Comparison of ENCODE assay signal across 8 cellular contexts in the genomic region with DNA sequence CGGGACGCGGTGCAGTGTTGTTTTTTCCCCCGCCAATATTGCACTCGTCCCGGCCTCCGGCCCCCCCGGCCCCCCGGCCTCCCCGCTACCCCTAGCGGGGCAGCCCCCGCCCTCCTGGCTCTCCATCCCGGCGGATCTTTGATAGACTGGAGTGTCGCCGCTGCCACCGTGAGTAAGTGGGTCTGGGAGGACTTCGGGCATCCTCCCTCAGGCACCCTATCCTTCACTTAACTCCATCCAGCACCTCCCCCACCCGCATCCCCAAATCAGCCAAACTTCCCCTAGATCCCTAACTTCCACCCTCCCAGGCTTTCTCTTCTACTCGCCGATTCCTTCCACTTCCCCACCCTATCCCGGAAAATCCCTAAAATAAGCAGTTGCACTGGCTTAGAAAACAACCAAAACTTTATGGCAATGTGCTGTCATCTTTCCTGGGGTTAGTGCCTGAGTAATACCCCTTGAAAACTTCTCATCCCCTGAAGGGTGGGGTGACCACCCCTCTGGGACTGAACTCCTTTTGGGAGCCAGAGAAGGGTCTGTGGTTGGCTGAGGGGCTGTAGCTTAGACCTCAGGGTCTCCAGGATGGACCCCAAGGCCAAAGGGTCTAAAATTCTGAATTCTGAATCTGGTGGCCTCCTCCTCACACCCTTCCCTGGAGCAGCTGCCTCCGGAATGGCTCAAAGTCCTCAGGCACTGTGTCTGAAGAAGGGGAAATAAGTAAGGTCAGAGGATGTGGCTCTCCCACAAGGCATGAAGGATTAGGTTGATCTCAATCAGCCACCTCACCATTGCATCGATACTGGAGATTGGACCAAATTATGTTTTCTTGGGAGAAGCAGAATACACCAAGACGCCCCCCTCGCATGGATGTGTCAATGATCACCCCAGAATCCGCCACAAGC. TPM values are rescaled to one million over a fixed set of nuclear protein-coding genes. Genes with fewer than 3 reads are reported as not detected.
DNase-seq lines count a peak whose midpoint lies in the region; FAIRE-seq and TF ChIP-seq lines count a peak whose summit lies in the region.

No MANE protein-coding gene starts in this region.

- H3K4me1 Mint-ChIP-seq in mesothelial cell of epicardium: peaks cover 24% of the 10 kb centered on the region

- TF ChIP-seq POLR2A in breast epithelium (IDR thresholded peaks at IDR 0.05): no peak

- no peaks in the 10 kb centered on the region for H3K4me1 ChIP-seq in breast epithelium

- H3K36me3 Mint-ChIP-seq in mesothelial cell of epicardium: peaks cover 5% of the 10 kb centered on the region

- no peaks in the 10 kb centered on the region for H3K27me3 Mint-ChIP-seq in mesothelial cell of epicardium (ENCODE audit: low read depth)

- no peak for FAIRE-seq in RCC 7860 (lab: Jason Lieb, UNC)

- H3K4me3 Mint-ChIP-seq in mesothelial cell of epicardium: peak overlapping the region; percentile 65

- peak overlapping the region; percentile 78 for H3K27ac Mint-ChIP-seq in mesothelial cell of epicardium

- intact Hi-C loops in breast epithelium (cut with DNase I; ENCODE audit: low total_unique reads): no loop called here

- TF ChIP-seq CTCF in AG04450 (IDR thresholded peaks at IDR 0.05; ENCODE audit: low read depth, low read length): no peak
- no peak for TF ChIP-seq CTCF in breast epithelium (IDR thresholded peaks at IDR 0.05)
- TF ChIP-seq CTCF in mesothelial cell of epicardium (IDR thresholded peaks at IDR 0.05; ENCODE audit: unreplicated experiment): no peak

- no peaks in the 10 kb centered on the region for H3K9me3 Mint-ChIP-seq in mesothelial cell of epicardium

- DNase-seq in AG04450 (ENCODE audit: low read depth, low spot score) (no peak), HuH-7.5 (ENCODE audit: low spot score) (peak; percentile 66), breast epithelium (ENCODE audit: low spot score in 2 of 2) (no peak), mesothelial cell of epicardium (ENCODE audit: low spot score in 2 of 2, unreplicated experiment in 2 of 2) (no peak), kidney tubule cell (ENCODE audit: low spot score) (no peak), NCI-H2107 (lab: John Stamatoyannopoulos, UW) (no peak), RCC 7860 (ENCODE audit: low spot score) (no peak), NCI-H2081 (lab: John Stamatoyannopoulos, UW) (no peak)

- POLR2A ChIA-PET in AG04450 (lab: Yijun Ruan, JAX): interaction anchor here (1.1 to 1.9 kb wide), 3 partner anchors 12 to 29 kb away, joined by 5 to 10 read pairs (median 9); a partner anchor contains a TSS

- no peaks in the 10 kb centered on the region for H3K36me3 ChIP-seq in breast epithelium

- H3K27me3 ChIP-seq in AG04450 (ENCODE audit: control insufficient read depth, insufficient read depth, low read length): no peaks in the 10 kb centered on the region
- no peaks in the 10 kb centered on the region for H3K27me3 ChIP-seq in breast epithelium

- H3K4me3 ChIP-seq in AG04450 (ENCODE audit: low read depth, low read length) (peak overlapping the region; percentile 64), breast epithelium (peak overlapping the region; percentile 53 to 73 (median 62))

- H3K9me3 ChIP-seq in AG04450 (ENCODE audit: control insufficient read depth, insufficient read depth, low read length) (no peaks in the 10 kb centered on the region; the same call in 1 of the 2 replicates), breast epithelium (no peaks in the 10 kb centered on the region)

- no peak overlapping the region for H3K27ac ChIP-seq in AG04450 (ENCODE audit: low read depth, low read length)
- H3K27ac ChIP-seq in breast epithelium: peak overlapping the region; percentile 98

- CTCF ChIA-PET in AG04450 (lab: Charles Lee): interaction anchor here (0.7 to 4.2 kb wide), 8 partner anchors 11 to 56 kb away, joined by 3 to 69 read pairs (median 14); a partner anchor contains a TSS

RNA-seq across cellular contexts. Expression of a gene that starts 12.2 kb away (rescaled TPM):
- polyA plus RNA-seq in AG04450 (2011; rRNA removed): 32.5 and 34.6 TPM in 2 replicates
- polyA minus RNA-seq in AG04450 (2011; rRNA and poly(A)+ RNA removed): 27.0 and 38.5 TPM in 2 replicates
- 10 to 100 TPM; 17.3 to 27.5 (median 25.9) TPM for total RNA-seq in breast epithelium
- total RNA-seq in mesothelial cell of epicardium: 53.1 to 57.9 TPM (median 54.0 TPM) in 3 replicates

RNA-seq across cellular contexts. Expression of a gene that starts 13.0 kb away (rescaled TPM):
- polyA plus RNA-seq in AG04450 (2011; rRNA removed): 44.6 and 62.3 TPM in 2 replicates
- polyA minus RNA-seq in AG04450 (2011; rRNA and poly(A)+ RNA removed): 33.4 and 56.5 TPM in 2 replicates
- total RNA-seq in breast epithelium: 10 to 100 TPM; 41.1 to 50.8 (median 44.8) TPM
- total RNA-seq in mesothelial cell of epicardium: 33.9 to 35.7 TPM (median 33.9 TPM) in 3 replicates

RNA-seq across cellular contexts. Expression of a gene that starts 21.8 kb away (rescaled TPM):
- polyA plus RNA-seq in AG04450 (2011; rRNA removed): 2.9 and 3.8 TPM in 2 replicates
- polyA minus RNA-seq in AG04450 (2011; rRNA and poly(A)+ RNA removed): 5.1 and 9.9 TPM in 2 replicates
- total RNA-seq in breast epithelium: 1 to 10 TPM in 1 of 3 donors, under 1 TPM in 1, not detected in 1; 0.98 to 1.5 TPM
- 5.7 to 6.6 TPM (median 6.3 TPM) in 3 replicates for total RNA-seq in mesothelial cell of epicardium

RNA-seq across cellular contexts. Expression of a gene that starts 22.3 kb away (rescaled TPM):
- 102 and 131 TPM in 2 replicates for polyA plus RNA-seq in AG04450 (2011; rRNA removed)
- polyA minus RNA-seq in AG04450 (2011; rRNA and poly(A)+ RNA removed): 175 and 190 TPM in 2 replicates
- total RNA-seq in breast epithelium (100 to 1,000 TPM; 104 to 147 (median 131) TPM), mesothelial cell of epicardium (120 to 143 TPM (median 123 TPM) in 3 replicates)

RNA-seq across cellular contexts. Expression of a gene that starts 55.1 kb away (rescaled TPM):
- polyA plus RNA-seq in AG04450 (2011; rRNA removed): 16.8 and 35.6 TPM in 2 replicates
- 5.9 and 6.1 TPM in 2 replicates for polyA minus RNA-seq in AG04450 (2011; rRNA and poly(A)+ RNA removed)
- total RNA-seq in breast epithelium (10 to 100 TPM; 53.7 to 69.4 (median 68.2) TPM), mesothelial cell of epicardium (49.7 to 60.9 TPM (median 54.1 TPM) in 3 replicates)
